ENCODE assay signal across 10 cellular contexts in genomic region chr2:169656164-169656563, GRCh38. TPM values are rescaled to one million over a fixed set of nuclear protein-coding genes. Genes with fewer than 3 reads are reported as not detected.
"Had no signal": no experiment of that assay in that cellular context is flagged by ENCODE, and none has a peak within 500 bp of the region (broad histone marks: within the 10 kb centered on the region; RNA-seq: fewer than 3 reads in every experiment).

No MANE protein-coding gene starts in this region.

- H3K4me3 ChIP-seq: GM23338 had no signal

- H2AFZ ChIP-seq: GM23338 had no signal

- H3K27ac Mint-ChIP-seq: GM23338, H9, HFFc6 had no signal

- H3K4me3 Mint-ChIP-seq: GM23338, H9, HFFc6 had no signal

- H3K9me3 Mint-ChIP-seq: GM23338, H9, HFFc6 had no signal

- DNase-seq: H9, HCEC 1CT, HFFc6, IMR-90, KG1 had no signal

- FAIRE-seq: H1, H54 had no signal

- H3K27ac ChIP-seq: HL-60 had no signal

- H3K4me2 ChIP-seq: GM23338 had no signal

- ATAC-seq: GM23338 had no signal

- H3K4me1 Mint-ChIP-seq: GM23338, H9 had no signal

RNA-seq across cellular contexts. Expression of gene CFAP210, which starts 38.0 kb away (rescaled TPM):
- total RNA-seq: GM23338, HT1080, IMR-90 had no signal
- polyA plus RNA-seq: IMR-90 had no signal
